In the genomic region with DNA sequence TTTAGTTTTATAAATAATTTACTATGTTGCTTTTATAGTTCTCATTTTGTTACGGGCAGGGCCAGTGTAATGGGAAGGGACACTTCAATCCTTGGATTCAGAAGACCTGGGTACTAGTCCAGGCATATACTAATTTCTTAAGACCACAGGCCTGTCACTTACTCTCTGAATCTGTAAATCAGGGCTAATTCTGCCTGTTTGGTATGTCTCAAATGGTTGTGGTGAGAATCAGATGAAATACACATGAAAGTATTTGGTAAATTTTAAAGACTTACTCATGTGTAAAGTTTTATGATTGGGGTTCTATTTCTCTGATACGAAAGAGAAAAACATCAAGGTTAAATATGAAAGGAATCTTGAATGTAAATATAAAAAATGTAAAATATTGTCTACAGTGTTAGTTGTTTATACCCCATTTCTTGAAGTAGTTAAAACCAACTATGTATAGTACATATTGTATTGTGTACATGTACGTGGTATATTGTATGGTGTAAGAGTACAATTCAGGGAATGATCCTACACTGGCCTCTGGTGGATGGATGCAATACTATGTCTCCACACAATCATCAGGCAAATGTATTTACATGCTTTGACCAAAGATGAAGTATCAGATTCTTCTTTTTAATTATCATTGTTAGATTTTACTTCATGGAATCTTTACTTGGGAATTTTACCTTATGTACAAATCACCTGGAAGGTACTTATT, we compare ENCODE assay signal across 8 cellular contexts. TPM values are rescaled to one million over a fixed set of nuclear protein-coding genes. Genes with fewer than 3 reads are reported as not detected.
DNase-seq lines count a peak whose midpoint lies in the region; ATAC-seq and TF ChIP-seq lines count a peak whose summit lies in the region.

No MANE protein-coding gene starts in this region.

- H3K4me1 ChIP-seq in gastroesophageal sphincter (peaks cover 3 to 26% (median 4%) of the 10 kb centered on the region in 3 donors), spleen (peaks cover 0 to 18% (median 9%) of the 10 kb centered on the region in 6 donors)

- no peak overlapping the region for H3K27ac ChIP-seq in gastroesophageal sphincter
- no peak overlapping the region for H3K27ac ChIP-seq in spleen

- H3K36me3 ChIP-seq in gastroesophageal sphincter: no peaks in the 10 kb centered on the region
- H3K36me3 ChIP-seq in spleen: no peaks in the 10 kb centered on the region

- H3K4me3 ChIP-seq in gastroesophageal sphincter (no peak overlapping the region), spleen (no peak overlapping the region)

- intact Hi-C loops in spleen (cut with DNase I; ENCODE audit: low total_unique reads): no loop called here

- TF ChIP-seq CTCF in GM12874 (IDR thresholded peaks at IDR 0.05; ENCODE audit: insufficient read depth, low read depth, low read length) (peak; percentile 13; the same call in 1 of the 2 replicates), gastroesophageal sphincter (IDR thresholded peaks at IDR 0.05) (peak; percentile 12 to 55 (median 51)), spleen (IDR thresholded peaks at IDR 0.05 in 8 of 11, conservative IDR thresholded peaks at IDR 0.05 in 3 of 11) (peak in 2 of 11 experiments; percentile 10 to 20)

- ATAC-seq in HG03378 (IDR thresholded peaks at IDR 0.05; ENCODE audit: unreplicated experiment): peak; percentile 77
- ATAC-seq in gastroesophageal sphincter: no peak

- H3K27me3 ChIP-seq in gastroesophageal sphincter (no peaks in the 10 kb centered on the region), spleen (replicated peaks in 1 of 7) (no peaks in the 10 kb centered on the region)

- DNase-seq in A172 (ENCODE audit: low spot score) (peak; percentile 53), SHP77 (lab: John Stamatoyannopoulos, UW) (peak; percentile 9 to 11), middle frontal gyrus (ENCODE audit: extremely low spot score, low spot score) (no peak), spleen (no peak), cerebellar nuclear complex (lab: John Stamatoyannopoulos, UW) (no peak)

- no peak for TF ChIP-seq EP300 in gastroesophageal sphincter (IDR thresholded peaks at IDR 0.05)

- H3K9me3 ChIP-seq in gastroesophageal sphincter (no peaks in the 10 kb centered on the region), spleen (no peaks in the 10 kb centered on the region)

- TF ChIP-seq POLR2A in gastroesophageal sphincter (IDR thresholded peaks at IDR 0.05) (no peak), spleen (IDR thresholded peaks at IDR 0.05) (no peak)

- 70% methylated on average over 3 of the region's 3 CpGs for WGBS in gastroesophageal sphincter (ENCODE audit: low coverage in 1 of 2), 2 donors
- 57 to 74% (median 68%) methylated on average over 3 of the region's 3 CpGs for WGBS in spleen, 5 donors

RNA-seq across cellular contexts. Expression of a gene that starts 24.5 kb away (rescaled TPM):
- total RNA-seq in A172 (2014; rRNA removed; shearing (Covaris generic)): not detected in 2 replicates
- total RNA-seq in gastroesophageal sphincter: not detected
- not detected for total RNA-seq in spleen
- polyA plus RNA-seq in spleen: not detected

RNA-seq across cellular contexts. Expression of a gene that starts 28.3 kb away (rescaled TPM):
- total RNA-seq in A172 (2014; rRNA removed; shearing (Covaris generic)): 67.2 and 79.2 TPM in 2 replicates
- total RNA-seq in gastroesophageal sphincter: 10 to 100 TPM; 24.8 to 44.5 (median 33.2) TPM
- 10 to 100 TPM in 3 of 7 donors, 1 to 10 TPM in 4; 5.8 to 15.7 (median 9.0) TPM for total RNA-seq in spleen
- polyA plus RNA-seq in spleen: 10 to 100 TPM in 2 of 3 donors, 1 to 10 TPM in 1; 9.7 to 14.9 (median 12.1) TPM

RNA-seq across cellular contexts. Expression of a gene that starts 54.8 kb away (rescaled TPM):
- 0.14 and 0.34 TPM in 2 replicates for total RNA-seq in A172 (2014; rRNA removed; shearing (Covaris generic))
- total RNA-seq in gastroesophageal sphincter (under 1 TPM; 0.13 to 0.93 (median 0.86) TPM), spleen (10 to 100 TPM in 1 of 7 donors, 1 to 10 TPM in 6; 3.9 to 12.6 (median 7.3) TPM)
- 1 to 10 TPM in 1 of 3 donors, under 1 TPM in 2; 0.39 to 2.1 (median 0.80) TPM for polyA plus RNA-seq in spleen

Comparison
In these comparisons a context has a peak if more than half of its experiments do, and no peak if none do; other contexts are left out.
1. DNase-seq: peak in A172 (single experiment) and SHP77 (2 of 2); none in middle frontal gyrus (single experiment), spleen (single experiment) and cerebellar nuclear complex (0 of 2).